In genomic region chr7:89797965-89798598, GRCh38 we compare ENCODE assay signal across 22 cellular contexts.
A peak's percentile ranks its signal among the peaks of the same experiment; 100 is the strongest.
DNase-seq lines count a peak whose midpoint lies in the region; ATAC-seq, FAIRE-seq and TF ChIP-seq lines count a peak whose summit lies in the region.
"Had no signal": no experiment of that assay in that cellular context is flagged by ENCODE, and none has a peak within 500 bp of the region (broad histone marks: within the 10 kb centered on the region; RNA-seq: fewer than 3 reads in every experiment).

No MANE protein-coding gene starts in this region.

- DNase-seq in H1 (ENCODE audit: low read depth in 1 of 2, low spot score in 2 of 2) (no peak), omental fat pad (ENCODE audit: low spot score) (no peak), upper lobe of right lung (no peak), aorta (peak in 1 of 2 donors; percentile 51), RPMI8226 (no peak), inferior parietal cortex (ENCODE audit: extremely low spot score) (no peak), BE2C (no peak)
- DNase-seq: 8988T; ACHN; Caco-2; Calu3; CD4-positive, alpha-beta T cell; CD8-positive, alpha-beta T cell; DMS79 treated with DMSO at 0.1 percent for 48 hours; GF-D8 had no signal

- no peak overlapping the region for H3K18ac ChIP-seq in H1 (ENCODE audit: extremely low read depth, low read length)

- H3K56ac ChIP-seq in H1 (replicated peaks; ENCODE audit: insufficient read length, low read depth, low read length): no peak overlapping the region

- 91% methylated on average over 3 of the region's 3 CpGs; no CpG with 5 or more reads in 1 of the 2 experiments for WGBS in H1 (ENCODE audit: extremely low coverage in 1 of 2, insufficient coverage in 1 of 2, insufficient read length in 1 of 2, insufficient replicate concordance in 2 of 2, low coverage in 1 of 2, low lambda C conversion rate in 2 of 2, missing lambda C conversion rate in 1 of 2), 2 experiments
- 84 to 87% methylated on average over 3 of the region's 3 CpGs for WGBS in aorta, 2 donors

- H3K27me3 ChIP-seq in H1 (replicated peaks in 1 of 4; ENCODE audit: control insufficient read depth in 3 of 4, extremely low read depth in 1 of 4, insufficient read depth in 3 of 4, low read length in 3 of 4) (no peaks in the 10 kb centered on the region), upper lobe of right lung (no peaks in the 10 kb centered on the region), aorta (ENCODE audit: control insufficient read depth in 1 of 2, insufficient read depth in 2 of 2, low read length in 1 of 2) (no peaks in the 10 kb centered on the region), BE2C (no peaks in the 10 kb centered on the region)
- H3K27me3 ChIP-seq: BLaER1 treated with 17β-estradiol and CSF1 and Interleukin-3, amounts not matched to agents 10 nM and 100 nM had no signal

- no peak overlapping the region for H3K4me2 ChIP-seq in H1 (ENCODE audit: insufficient read depth in 1 of 2, low read depth in 2 of 2, low read length in 2 of 2)
- H3K4me2 ChIP-seq: BLaER1 treated with 17β-estradiol and CSF1 and Interleukin-3, amounts not matched to agents 10 nM and 100 nM had no signal

- ATAC-seq in omental fat pad (ENCODE audit: low FRiP score) (peak; percentile 23), upper lobe of right lung (peak; percentile 42), aorta (ENCODE audit: low FRiP score) (peak; percentile 11), GM21447 (IDR thresholded peaks at IDR 0.05; ENCODE audit: unreplicated experiment) (no peak)
- ATAC-seq: CD8-positive, alpha-beta T cell had no signal

- H4K8ac ChIP-seq in H1 (ENCODE audit: extremely low read depth, insufficient read depth, low read length): no peak overlapping the region; the same call in 1 of the 2 replicates

- no peak for TF ChIP-seq POLR2A in H1 (IDR thresholded peaks at IDR 0.05; ENCODE audit: control extremely low read depth in 1 of 2, low read depth in 2 of 2, low read length in 2 of 2)

- no peaks in the 10 kb centered on the region for H3K79me2 ChIP-seq in H1 (ENCODE audit: control insufficient read depth in 1 of 2, insufficient read depth in 2 of 2, low read length in 2 of 2)

- H2AK5ac ChIP-seq in H1 (ENCODE audit: low read depth, low read length): no peak overlapping the region

- H3K4me1 ChIP-seq in H1 (replicated peaks in 1 of 4; ENCODE audit: control insufficient read depth in 3 of 4, insufficient read depth in 4 of 4, low read length in 3 of 4): 0 out of 7 replicates have a peak, but pooled peaks cover 0 to 2% (median 0%) of the 10 kb centered on the region in 4 experiments
- no peaks in the 10 kb centered on the region for H3K4me1 ChIP-seq in upper lobe of right lung
- no peaks in the 10 kb centered on the region for H3K4me1 ChIP-seq in aorta (ENCODE audit: control insufficient read depth in 1 of 2, insufficient read depth in 2 of 2, low read length in 2 of 2)
- H3K4me1 ChIP-seq in BE2C: no peaks in the 10 kb centered on the region
- H3K4me1 ChIP-seq: BLaER1 treated with 17β-estradiol and CSF1 and Interleukin-3, amounts not matched to agents 10 nM and 100 nM; Caco-2 had no signal

- TF ChIP-seq RAD21 in H1 (IDR thresholded peaks at IDR 0.05 in 1 of 2, conservative IDR thresholded peaks at IDR 0.05 in 1 of 2; ENCODE audit: low read depth in 2 of 2, low read length in 2 of 2): no peak

- H4K20me1 ChIP-seq in H1 (replicated peaks in 1 of 2; ENCODE audit: control insufficient read depth in 1 of 2, insufficient read depth in 2 of 2, low read length in 2 of 2): no peaks in the 10 kb centered on the region
- H4K20me1 ChIP-seq: BLaER1 treated with 17β-estradiol and CSF1 and Interleukin-3, amounts not matched to agents 10 nM and 100 nM had no signal

- H4K5ac ChIP-seq in H1 (ENCODE audit: insufficient read length, low read depth, low read length): no peak overlapping the region

- TF ChIP-seq EP300 in H1 (IDR thresholded peaks at IDR 0.05; ENCODE audit: borderline replicate concordance in 1 of 2, low read depth in 2 of 2, low read length in 2 of 2): no peak

- H3K79me1 ChIP-seq in H1 (ENCODE audit: low read depth, low read length): no peaks in the 10 kb centered on the region

- TF ChIP-seq CTCF in H1 (IDR thresholded peaks at IDR 0.05; ENCODE audit: control extremely low read depth in 1 of 3, insufficient read depth in 1 of 3, low read depth in 1 of 3, low read length in 3 of 3): no peak
- no peak for TF ChIP-seq CTCF in omental fat pad (IDR thresholded peaks at IDR 0.05)
- no peak for TF ChIP-seq CTCF in upper lobe of right lung (IDR thresholded peaks at IDR 0.05)
- no peak for TF ChIP-seq CTCF in BE2C (IDR thresholded peaks at IDR 0.05; ENCODE audit: low read depth, low read length)

- no peak overlapping the region for H3K4ac ChIP-seq in H1 (replicated peaks; ENCODE audit: insufficient read length, low read depth, low read length)

- no peaks in the 10 kb centered on the region for H3K23me2 ChIP-seq in H1 (ENCODE audit: low read depth, low read length)

- CTCF ChIA-PET in H1 (lab: Charles Lee; ENCODE audit: partially characterized antibody): interaction anchor here (0.6 kb wide), 1 partner anchor 1324 kb away, joined by 4 read pairs; no protein-coding TSS in a partner anchor

- no peak overlapping the region; the same call in 1 of the 2 replicates for H2BK5ac ChIP-seq in H1 (ENCODE audit: low read depth, low read length)

- no peak overlapping the region for H3K9ac ChIP-seq in H1 (replicated peaks in 1 of 4; ENCODE audit: extremely low read depth in 1 of 4, low read depth in 3 of 4, low read length in 3 of 4)
- H3K9ac ChIP-seq: BLaER1 treated with 17β-estradiol and CSF1 and Interleukin-3, amounts not matched to agents 10 nM and 100 nM had no signal

- H2BK15ac ChIP-seq in H1 (ENCODE audit: low read length): no peak overlapping the region

- 0 out of 2 replicates have a peak overlapping the region, but pooled peaks have one; percentile 65 for H2BK12ac ChIP-seq in H1 (ENCODE audit: low read depth, low read length)

- H3K9me3 ChIP-seq in H1 (ENCODE audit: insufficient read depth in 2 of 2, low read depth in 1 of 2, low read length in 1 of 2) (no peaks in the 10 kb centered on the region), upper lobe of right lung (no peaks in the 10 kb centered on the region), aorta (ENCODE audit: control insufficient read depth, low read length) (peaks cover 5% of the 10 kb centered on the region), BE2C (no peaks in the 10 kb centered on the region)
- H3K9me3 ChIP-seq: BLaER1 treated with 17β-estradiol and CSF1 and Interleukin-3, amounts not matched to agents 10 nM and 100 nM; Caco-2 had no signal

- H3K14ac ChIP-seq in H1 (ENCODE audit: insufficient read length): no peak overlapping the region

- H2BK20ac ChIP-seq in H1 (ENCODE audit: low read length): no peak overlapping the region

- FAIRE-seq in H1 (lab: Jason Lieb, UNC): no peak
- FAIRE-seq: A204.1, D721Med, G401.6, GM12891 had no signal

- H2AFZ ChIP-seq in H1 (ENCODE audit: low read length): no peak overlapping the region

- intact Hi-C loops in upper lobe of right lung (cut with DNase I): no loop called here
- intact Hi-C loops in aorta (cut with DNase I): no loop called here

- no peak overlapping the region for H2BK120ac ChIP-seq in H1 (replicated peaks; ENCODE audit: low read depth, low read length)

- no peak overlapping the region for H3K27ac ChIP-seq in H1 (ENCODE audit: low read depth, low read length)
- H3K27ac ChIP-seq in upper lobe of right lung: no peak overlapping the region
- H3K27ac ChIP-seq in aorta (ENCODE audit: low read depth in 1 of 2, low read length in 2 of 2): no peak overlapping the region
- H3K27ac ChIP-seq: BLaER1 treated with 17β-estradiol and CSF1 and Interleukin-3, amounts not matched to agents 10 nM and 100 nM; C4-2B had no signal

- POLR2A ChIA-PET in H1 (lab: Charles Lee; ENCODE audit: partially characterized antibody): no interaction called here

- no peaks in the 10 kb centered on the region for H3K36me3 ChIP-seq in H1 (ENCODE audit: control insufficient read depth in 2 of 4, insufficient read depth in 4 of 4, low read length in 3 of 4)
- H3K36me3 ChIP-seq in upper lobe of right lung: no peaks in the 10 kb centered on the region
- no peaks in the 10 kb centered on the region for H3K36me3 ChIP-seq in aorta (ENCODE audit: control insufficient read depth in 1 of 2, insufficient read depth in 2 of 2, low read length in 1 of 2)
- no peaks in the 10 kb centered on the region for H3K36me3 ChIP-seq in BE2C
- H3K36me3 ChIP-seq: BLaER1 treated with 17β-estradiol and CSF1 and Interleukin-3, amounts not matched to agents 10 nM and 100 nM had no signal

- H4K91ac ChIP-seq in H1 (replicated peaks; ENCODE audit: insufficient read length, low read length): no peak overlapping the region

- no peak overlapping the region for H3K23ac ChIP-seq in H1 (ENCODE audit: insufficient read length)

- no peak overlapping the region for H3K4me3 ChIP-seq in H1 (ENCODE audit: extremely low read depth in 1 of 4, insufficient read depth in 2 of 4, low read depth in 3 of 4, low read length in 4 of 4)
- no peak overlapping the region for H3K4me3 ChIP-seq in upper lobe of right lung
- H3K4me3 ChIP-seq in aorta (ENCODE audit: low read length in 2 of 2): no peak overlapping the region
- no peak overlapping the region for H3K4me3 ChIP-seq in BE2C (ENCODE audit: low read depth, low read length)
- H3K4me3 ChIP-seq: BLaER1 treated with 17β-estradiol and CSF1 and Interleukin-3, amounts not matched to agents 10 nM and 100 nM had no signal

TF ChIP-seq in H1, 55 proteins besides CTCF, POLR2A, EP300 and RAD21 (continues in another document):
- no peak for TF ChIP-seq ATF2 (IDR thresholded peaks at IDR 0.05; ENCODE audit: low read length)
- no peak for TF ChIP-seq GTF2F1 (IDR thresholded peaks at IDR 0.05; ENCODE audit: borderline replicate concordance, low read depth, low read length)
- no peak for TF ChIP-seq JUN (IDR thresholded peaks at IDR 0.05; ENCODE audit: low read depth, low read length)
- TF ChIP-seq NANOG (IDR thresholded peaks at IDR 0.05; ENCODE audit: insufficient read depth, low read depth, low read length, poor library complexity, severe bottlenecking): no peak
- TF ChIP-seq BRCA1 (IDR thresholded peaks at IDR 0.05; ENCODE audit: low read depth, low read length): no peak
- TF ChIP-seq RNF2 (IDR thresholded peaks at IDR 0.05; ENCODE audit: borderline replicate concordance, low read depth, low read length, missing control alignments, poor library complexity, severe bottlenecking): no peak
- no peak for TF ChIP-seq CBX8 (IDR thresholded peaks at IDR 0.05; ENCODE audit: borderline replicate concordance, low read depth, low read length)
- TF ChIP-seq RFX5 (IDR thresholded peaks at IDR 0.05; ENCODE audit: borderline replicate concordance, low read depth, low read length): no peak
